Comparison of ENCODE assay signal across 13 cellular contexts in the genomic region with DNA sequence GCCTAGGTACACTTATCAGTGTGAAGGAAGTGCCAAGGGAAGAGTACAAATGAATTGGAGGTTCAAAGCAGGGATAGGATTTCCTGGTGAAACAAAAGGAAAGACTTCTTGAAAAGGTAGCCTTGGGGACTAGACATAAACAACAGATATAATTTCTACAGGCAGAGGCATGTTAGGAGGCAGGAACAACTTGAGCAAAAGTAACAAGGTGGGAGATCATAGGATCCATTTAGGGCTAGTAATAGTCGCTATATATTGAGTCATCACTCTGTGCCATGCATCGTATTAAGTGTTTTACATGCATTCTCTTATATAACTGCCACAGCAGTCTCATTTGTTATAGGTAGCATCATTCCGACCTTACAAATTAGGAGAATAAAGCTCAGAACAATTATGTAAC.
DNase-seq lines count a peak whose midpoint lies in the region; ATAC-seq and TF ChIP-seq lines count a peak whose summit lies in the region.
"Had no signal": no experiment of that assay in that cellular context is flagged by ENCODE, and none has a peak within 500 bp of the region (broad histone marks: within the 10 kb centered on the region; RNA-seq: fewer than 3 reads in every experiment).

No MANE protein-coding gene starts in this region.

- intact Hi-C loops in HCT116 (cut with micrococcal nuclease): loop anchor here (10.0 kb wide), 1 partner anchor 328 kb away; a partner anchor contains a TSS

- POLR2A ChIA-PET in HCT116 (lab: Charles Lee): no interaction called here

- H3K36me3 Mint-ChIP-seq in osteocyte (ENCODE audit: unreplicated experiment): peaks cover 8% of the 10 kb centered on the region

- H3K27me3 Mint-ChIP-seq in osteocyte (ENCODE audit: unreplicated experiment): no peaks in the 10 kb centered on the region

- no peak for DNase-seq in HCT116 (ENCODE audit: low read depth, low spot score)
- no peak for DNase-seq in SJCRH30
- DNase-seq in epithelial cell of esophagus (ENCODE audit: low read depth): peak; percentile 53
- DNase-seq in osteocyte (ENCODE audit: extremely low spot score, unreplicated experiment): no peak
- DNase-seq in stimulated activated CD4-positive, alpha-beta T cell treated with anti-CD3 and anti-CD28 coated beads, Interleukin-1b, Interleukin-23, amount 100 ng/mL, for 48 hours: no peak
- DNase-seq in activated CD8-positive, alpha-beta memory T cell treated with anti-CD3 and anti-CD28 coated beads, Interleukin-2, amount 50 U/mL, for 4 hours: no peak
- DNase-seq: DMS153, NCI-H1436, NCI-H2081 treated with DMSO at 0.1 percent for 48 hours, NCI-H526 had no signal

- peak overlapping the region; percentile 73 for H2AFZ ChIP-seq in HCT116 (ENCODE audit: low read depth, low read length, poor library complexity, severe bottlenecking)

- H3K27ac ChIP-seq in HCT116 (ENCODE audit: low read depth, low read length) (peak overlapping the region; percentile 60), SJCRH30 (peak overlapping the region; percentile 36; the same call in 1 of the 2 replicates)
- H3K27ac ChIP-seq: BLaER1 had no signal

- peaks cover 26% of the 10 kb centered on the region for H3K9me3 Mint-ChIP-seq in osteocyte (ENCODE audit: unreplicated experiment)

- CTCF ChIA-PET in HCT116 (lab: Charles Lee): no interaction called here

- H3K27me3 ChIP-seq in HCT116 (ENCODE audit: insufficient read depth, low read length): no peaks in the 10 kb centered on the region
- no peaks in the 10 kb centered on the region for H3K27me3 ChIP-seq in SJCRH30
- H3K27me3 ChIP-seq: BLaER1 had no signal

- TF ChIP-seq CTCF in HCT116 (IDR thresholded peaks at IDR 0.05 in 2 of 3, conservative IDR thresholded peaks at IDR 0.05 in 1 of 3; ENCODE audit: borderline replicate concordance in 1 of 3, insufficient read depth in 1 of 3, low read depth in 2 of 3, low read length in 2 of 3): no peak
- no peak for TF ChIP-seq CTCF in epithelial cell of esophagus (IDR thresholded peaks at IDR 0.05; ENCODE audit: insufficient read depth, low read depth, low read length, missing control alignments)
- no peak for TF ChIP-seq CTCF in osteocyte (IDR thresholded peaks at IDR 0.05)

- H3K4me2 ChIP-seq in HCT116 (ENCODE audit: low read length): peak overlapping the region; percentile 58
- H3K4me2 ChIP-seq: BLaER1 had no signal

- H3K4me3 ChIP-seq in HCT116 (replicated peaks in 1 of 2; ENCODE audit: low read depth in 1 of 2, low read length in 2 of 2) (0 out of 4 replicates have a peak overlapping the region, but pooled peaks of 1 of the 2 experiments have one; percentile 16), SJCRH30 (no peak overlapping the region), epithelial cell of esophagus (ENCODE audit: low read length) (no peak overlapping the region)
- H3K4me3 ChIP-seq: BLaER1 had no signal

- H3K9me3 ChIP-seq in HCT116 (ENCODE audit: control insufficient read depth in 1 of 2, insufficient read depth in 1 of 2, low read depth in 1 of 2, low read length in 2 of 2) (no peaks in the 10 kb centered on the region), SJCRH30 (replicated peaks) (0 out of 2 replicates have a peak, but pooled peaks cover 7% of the 10 kb centered on the region)

- no peaks in the 10 kb centered on the region for H3K36me3 ChIP-seq in HCT116 (ENCODE audit: control insufficient read depth in 1 of 2, insufficient read depth in 2 of 2, low read length in 2 of 2)
- no peaks in the 10 kb centered on the region for H3K36me3 ChIP-seq in SJCRH30
- H3K36me3 ChIP-seq: BLaER1 had no signal

- TF ChIP-seq POLR2A in HCT116 (IDR thresholded peaks at IDR 0.05; ENCODE audit: borderline replicate concordance, extremely low read depth, insufficient read depth, insufficient read length): no peak

- H3K9me2 ChIP-seq in HCT116 (ENCODE audit: insufficient read depth): no peaks in the 10 kb centered on the region

- peaks cover 53% of the 10 kb centered on the region for H3K4me1 Mint-ChIP-seq in osteocyte (ENCODE audit: unreplicated experiment)

- no peak overlapping the region for H3K4me3 Mint-ChIP-seq in osteocyte (ENCODE audit: unreplicated experiment)

- no peaks in the 10 kb centered on the region for H3K79me2 ChIP-seq in HCT116 (ENCODE audit: insufficient read depth, low read length)

- peak; percentile 37 for ATAC-seq in HCT116
- no peak for ATAC-seq in HG02623 (IDR thresholded peaks at IDR 0.05; ENCODE audit: unreplicated experiment)
- no peak for ATAC-seq in HG02970 (IDR thresholded peaks at IDR 0.05; ENCODE audit: low FRiP score, unreplicated experiment)

- H3K9ac ChIP-seq in HCT116 (ENCODE audit: low read length): peak overlapping the region; percentile 31; the same call in 1 of the 2 replicates
- H3K9ac ChIP-seq: BLaER1 had no signal

- H3K4me1 ChIP-seq in HCT116 (ENCODE audit: control insufficient read depth in 1 of 2, insufficient read depth in 2 of 2, low read length in 2 of 2) (peaks cover 36 to 59% of the 10 kb centered on the region in 2 experiments), SJCRH30 (peaks cover 13% of the 10 kb centered on the region)
- H3K4me1 ChIP-seq: BLaER1 had no signal

- TF ChIP-seq RAD21 in HCT116 (IDR thresholded peaks at IDR 0.05; ENCODE audit: low read depth): no peak

- RAD21 ChIA-PET in HCT116 (lab: Charles Lee; ENCODE audit: low non-redundant PET in 1 of 2, low total read pairs in 2 of 2, uncharacterized antibody in 2 of 2, unreplicated experiment in 2 of 2): no interaction called here

- BruUV-seq in HCT116 (replicated peaks; lab: Mats Ljungman, UMichigan): no TSS peak

- H4K20me1 ChIP-seq in HCT116 (ENCODE audit: insufficient read depth): no peaks in the 10 kb centered on the region
- H4K20me1 ChIP-seq: BLaER1 had no signal

- H3K27ac Mint-ChIP-seq in osteocyte (ENCODE audit: unreplicated experiment): peak overlapping the region; percentile 75

TF ChIP-seq in HCT116, 20 proteins besides CTCF, POLR2A, EP300 and RAD21:
- TF ChIP-seq TCF7L2 (IDR thresholded peaks at IDR 0.05; ENCODE audit: borderline replicate concordance, extremely low read depth, insufficient read depth, insufficient read length) (no peak), JUND (IDR thresholded peaks at IDR 0.05) (no peak), ZNF274 (IDR thresholded peaks at IDR 0.05; ENCODE audit: low read depth, low read length) (no peak), SRF (IDR thresholded peaks at IDR 0.05; ENCODE audit: low read depth) (no peak), SP1 (IDR thresholded peaks at IDR 0.05; ENCODE audit: low read depth) (no peak), EZH2 (IDR thresholded peaks at IDR 0.05) (no peak), ZFX (IDR thresholded peaks at IDR 0.05) (no peak), EGR1 (IDR thresholded peaks at IDR 0.05; ENCODE audit: low read depth) (no peak), FOSL1 (IDR thresholded peaks at IDR 0.05; ENCODE audit: low read depth) (no peak), CBX3 (IDR thresholded peaks at IDR 0.05; ENCODE audit: low read depth) (no peak), POLR2AphosphoS5 (IDR thresholded peaks at IDR 0.05; ENCODE audit: low read depth, low read length) (no peak), EZH2phosphoT487 (IDR thresholded peaks at IDR 0.05; ENCODE audit: borderline replicate concordance) (no peak)
- TF ChIP-seq, protein P1, sequence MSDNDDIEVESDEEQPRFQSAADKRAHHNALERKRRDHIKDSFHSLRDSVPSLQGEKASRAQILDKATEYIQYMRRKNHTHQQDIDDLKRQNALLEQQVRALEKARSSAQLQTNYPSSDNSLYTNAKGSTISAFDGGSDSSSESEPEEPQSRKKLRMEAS (IDR thresholded peaks at IDR 0.05): no peak
- TF ChIP-seq, protein P2, sequence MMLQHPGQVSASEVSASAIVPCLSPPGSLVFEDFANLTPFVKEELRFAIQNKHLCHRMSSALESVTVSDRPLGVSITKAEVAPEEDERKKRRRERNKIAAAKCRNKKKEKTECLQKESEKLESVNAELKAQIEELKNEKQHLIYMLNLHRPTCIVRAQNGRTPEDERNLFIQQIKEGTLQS (IDR thresholded peaks at IDR 0.05): no peak
- TF ChIP-seq, protein P3, sequence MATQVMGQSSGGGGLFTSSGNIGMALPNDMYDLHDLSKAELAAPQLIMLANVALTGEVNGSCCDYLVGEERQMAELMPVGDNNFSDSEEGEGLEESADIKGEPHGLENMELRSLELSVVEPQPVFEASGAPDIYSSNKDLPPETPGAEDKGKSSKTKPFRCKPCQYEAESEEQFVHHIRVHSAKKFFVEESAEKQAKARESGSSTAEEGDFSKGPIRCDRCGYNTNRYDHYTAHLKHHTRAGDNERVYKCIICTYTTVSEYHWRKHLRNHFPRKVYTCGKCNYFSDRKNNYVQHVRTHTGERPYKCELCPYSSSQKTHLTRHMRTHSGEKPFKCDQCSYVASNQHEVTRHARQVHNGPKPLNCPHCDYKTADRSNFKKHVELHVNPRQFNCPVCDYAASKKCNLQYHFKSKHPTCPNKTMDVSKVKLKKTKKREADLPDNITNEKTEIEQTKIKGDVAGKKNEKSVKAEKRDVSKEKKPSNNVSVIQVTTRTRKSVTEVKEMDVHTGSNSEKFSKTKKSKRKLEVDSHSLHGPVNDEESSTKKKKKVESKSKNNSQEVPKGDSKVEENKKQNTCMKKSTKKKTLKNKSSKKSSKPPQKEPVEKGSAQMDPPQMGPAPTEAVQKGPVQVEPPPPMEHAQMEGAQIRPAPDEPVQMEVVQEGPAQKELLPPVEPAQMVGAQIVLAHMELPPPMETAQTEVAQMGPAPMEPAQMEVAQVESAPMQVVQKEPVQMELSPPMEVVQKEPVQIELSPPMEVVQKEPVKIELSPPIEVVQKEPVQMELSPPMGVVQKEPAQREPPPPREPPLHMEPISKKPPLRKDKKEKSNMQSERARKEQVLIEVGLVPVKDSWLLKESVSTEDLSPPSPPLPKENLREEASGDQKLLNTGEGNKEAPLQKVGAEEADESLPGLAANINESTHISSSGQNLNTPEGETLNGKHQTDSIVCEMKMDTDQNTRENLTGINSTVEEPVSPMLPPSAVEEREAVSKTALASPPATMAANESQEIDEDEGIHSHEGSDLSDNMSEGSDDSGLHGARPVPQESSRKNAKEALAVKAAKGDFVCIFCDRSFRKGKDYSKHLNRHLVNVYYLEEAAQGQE (IDR thresholded peaks at IDR 0.05; ENCODE audit: low read depth): no peak
